16 cellular contexts compared by ENCODE assay signal in the genomic region with DNA sequence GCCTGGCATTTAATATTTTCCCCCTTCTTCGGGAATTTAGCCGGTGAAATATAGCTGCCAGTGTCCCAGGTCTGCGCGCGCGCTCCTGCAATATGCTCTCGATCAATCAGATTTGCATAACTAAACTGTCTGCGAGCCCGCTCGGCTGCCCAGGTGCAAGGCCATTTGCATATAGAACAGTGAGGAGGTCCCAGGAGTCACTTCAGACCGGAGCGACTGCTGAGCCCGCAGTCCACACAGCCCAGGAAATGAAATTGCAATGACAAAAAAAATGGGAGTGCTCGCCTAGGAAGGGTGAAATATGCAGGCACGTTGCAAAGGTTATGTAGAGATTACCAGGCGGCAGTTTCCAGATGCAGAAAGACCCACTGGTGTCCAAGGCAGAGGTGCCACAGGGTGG.
DNase-seq lines count a peak whose midpoint lies in the region; ATAC-seq lines count a peak whose summit lies in the region.
"Had no signal": no experiment of that assay in that cellular context is flagged by ENCODE, and none has a peak within 500 bp of the region (broad histone marks: within the 10 kb centered on the region; RNA-seq: fewer than 3 reads in every experiment).

No MANE protein-coding gene starts in this region.

- DNase-seq in NCI-H526 treated with DMSO at 0.1 percent for 48 hours (lab: John Stamatoyannopoulos, UW) (peak; percentile 97), memory B cell (ENCODE audit: low spot score in 2 of 2) (peak in 1 of 2 donors; percentile 20), EL (no peak), NCI-H748 (lab: John Stamatoyannopoulos, UW; ENCODE audit: unreplicated experiment) (no peak)
- no peak for DNase-seq in natural killer cell treated with Interleukin-12 subunit alpha and Interleukin-12 subunit beta and Interleukin-15 and Interleukin-18, amount 100 ng/mL, for 72 hours (ENCODE audit: low spot score)
- no peak for DNase-seq in activated T-cell treated with anti-CD3 and anti-CD28 coated beads, Interleukin-2, amount 50 U/mL, for 4 hours
- DNase-seq: COR-L47, GF-D8, NCI-H2171, nucleus accumbens, upper lobe of right lung had no signal

- H3K36me3 Mint-ChIP-seq in memory B cell = no peaks in the 10 kb centered on the region
- H3K36me3 Mint-ChIP-seq in natural killer cell treated with Interleukin-12 subunit alpha and Interleukin-12 subunit beta and Interleukin-15 and Interleukin-18, amount 100 ng/mL, for 72 hours = no peaks in the 10 kb centered on the region
- no peaks in the 10 kb centered on the region for H3K36me3 Mint-ChIP-seq in activated T-cell treated with anti-CD3 and anti-CD28 coated beads, Interleukin-2, amount 50 U/mL, for 4 hours (ENCODE audit: insufficient read depth)
- H3K36me3 Mint-ChIP-seq: activated naive CD4-positive, alpha-beta T cell treated with anti-CD3 and anti-CD28 coated beads, Interleukin-2, amount 50 U/mL, for 24 hours; stimulated activated effector memory CD8-positive, alpha-beta T cell treated with anti-CD3 and anti-CD28 coated beads, Interleukin-12 subunit alpha, Interleukin-12 subunit beta, amount 100 ng/mL, for 72 hours had no signal

- ATAC-seq in GM19043 (IDR thresholded peaks at IDR 0.05; ENCODE audit: low read depth, unreplicated experiment) (peak; percentile 61), HG02759 (IDR thresholded peaks at IDR 0.05; ENCODE audit: unreplicated experiment) (peak; percentile 75), memory B cell (ENCODE audit: low read depth) (peak; percentile 93)
- ATAC-seq in natural killer cell treated with Interleukin-12 subunit alpha and Interleukin-12 subunit beta and Interleukin-15 and Interleukin-18, amount 100 ng/mL, for 72 hours = no peak
- no peak for ATAC-seq in activated T-cell treated with anti-CD3 and anti-CD28 coated beads, Interleukin-2, amount 50 U/mL, for 4 hours
- ATAC-seq: stimulated activated effector memory CD8-positive, alpha-beta T cell treated with anti-CD3 and anti-CD28 coated beads, Interleukin-12 subunit alpha, Interleukin-12 subunit beta, amount 100 ng/mL, for 72 hours; upper lobe of right lung had no signal

- H3K4me1 Mint-ChIP-seq in memory B cell = peaks cover 36% of the 10 kb centered on the region
- H3K4me1 Mint-ChIP-seq in natural killer cell treated with Interleukin-12 subunit alpha and Interleukin-12 subunit beta and Interleukin-15 and Interleukin-18, amount 100 ng/mL, for 72 hours (ENCODE audit: low read depth in 2 of 2) = peaks cover 5 to 8% of the 10 kb centered on the region in 2 donors
- peaks cover 9% of the 10 kb centered on the region for H3K4me1 Mint-ChIP-seq in activated T-cell treated with anti-CD3 and anti-CD28 coated beads, Interleukin-2, amount 50 U/mL, for 4 hours (ENCODE audit: low read depth)

- no peaks in the 10 kb centered on the region for H3K9me3 Mint-ChIP-seq in memory B cell
- no peaks in the 10 kb centered on the region for H3K9me3 Mint-ChIP-seq in natural killer cell treated with Interleukin-12 subunit alpha and Interleukin-12 subunit beta and Interleukin-15 and Interleukin-18, amount 100 ng/mL, for 72 hours
- H3K9me3 Mint-ChIP-seq in activated T-cell treated with anti-CD3 and anti-CD28 coated beads, Interleukin-2, amount 50 U/mL, for 4 hours = no peaks in the 10 kb centered on the region
- H3K9me3 Mint-ChIP-seq: activated naive CD4-positive, alpha-beta T cell treated with anti-CD3 and anti-CD28 coated beads, Interleukin-2, amount 50 U/mL, for 24 hours; stimulated activated effector memory CD8-positive, alpha-beta T cell treated with anti-CD3 and anti-CD28 coated beads, Interleukin-12 subunit alpha, Interleukin-12 subunit beta, amount 100 ng/mL, for 72 hours; T-helper 1 cell treated with Interleukin-12 subunit alpha and Interleukin-12 subunit beta and Interleukin-4 antibody, amounts not matched to agents 30 μg/mL and 1 μg/mL, for 36 hours had no signal

- peak overlapping the region; percentile 68 for H3K4me3 Mint-ChIP-seq in memory B cell
- H3K4me3 Mint-ChIP-seq in natural killer cell treated with Interleukin-12 subunit alpha and Interleukin-12 subunit beta and Interleukin-15 and Interleukin-18, amount 100 ng/mL, for 72 hours = no peak overlapping the region
- no peak overlapping the region for H3K4me3 Mint-ChIP-seq in activated T-cell treated with anti-CD3 and anti-CD28 coated beads, Interleukin-2, amount 50 U/mL, for 4 hours
- H3K4me3 Mint-ChIP-seq: activated naive CD4-positive, alpha-beta T cell treated with anti-CD3 and anti-CD28 coated beads, Interleukin-2, amount 50 U/mL, for 24 hours; stimulated activated effector memory CD8-positive, alpha-beta T cell treated with anti-CD3 and anti-CD28 coated beads, Interleukin-12 subunit alpha, Interleukin-12 subunit beta, amount 100 ng/mL, for 72 hours; T-helper 1 cell treated with Interleukin-12 subunit alpha and Interleukin-12 subunit beta and Interleukin-4 antibody, amounts not matched to agents 30 μg/mL and 1 μg/mL, for 36 hours had no signal

- H3K27me3 Mint-ChIP-seq in memory B cell = peaks cover 4% of the 10 kb centered on the region
- H3K27me3 Mint-ChIP-seq in natural killer cell treated with Interleukin-12 subunit alpha and Interleukin-12 subunit beta and Interleukin-15 and Interleukin-18, amount 100 ng/mL, for 72 hours = peaks cover 37 to 50% of the 10 kb centered on the region in 2 donors
- H3K27me3 Mint-ChIP-seq in activated T-cell treated with anti-CD3 and anti-CD28 coated beads, Interleukin-2, amount 50 U/mL, for 4 hours (ENCODE audit: low read depth) = peaks cover 10% of the 10 kb centered on the region

- H3K27ac Mint-ChIP-seq in memory B cell = no peak overlapping the region
- H3K27ac Mint-ChIP-seq in natural killer cell treated with Interleukin-12 subunit alpha and Interleukin-12 subunit beta and Interleukin-15 and Interleukin-18, amount 100 ng/mL, for 72 hours = no peak overlapping the region
- H3K27ac Mint-ChIP-seq: activated naive CD4-positive, alpha-beta T cell treated with anti-CD3 and anti-CD28 coated beads, Interleukin-2, amount 50 U/mL, for 24 hours; stimulated activated effector memory CD8-positive, alpha-beta T cell treated with anti-CD3 and anti-CD28 coated beads, Interleukin-12 subunit alpha, Interleukin-12 subunit beta, amount 100 ng/mL, for 72 hours; T-helper 1 cell treated with Interleukin-12 subunit alpha and Interleukin-12 subunit beta and Interleukin-4 antibody, amounts not matched to agents 30 μg/mL and 1 μg/mL, for 36 hours had no signal

Comparison
In these comparisons a context has a peak if more than half of its experiments do, and no peak if none do; other contexts are left out.
1. ATAC-seq: peak in GM19043 (single experiment), HG02759 (single experiment) and memory B cell (single experiment); none in natural killer cell treated with Interleukin-12 subunit alpha and Interleukin-12 subunit beta and Interleukin-15 and Interleukin-18, amount 100 ng/mL, for 72 hours (0 of 2) and activated T-cell treated with anti-CD3 and anti-CD28 coated beads, Interleukin-2, amount 50 U/mL, for 4 hours (0 of 2).